In the genomic region with DNA sequence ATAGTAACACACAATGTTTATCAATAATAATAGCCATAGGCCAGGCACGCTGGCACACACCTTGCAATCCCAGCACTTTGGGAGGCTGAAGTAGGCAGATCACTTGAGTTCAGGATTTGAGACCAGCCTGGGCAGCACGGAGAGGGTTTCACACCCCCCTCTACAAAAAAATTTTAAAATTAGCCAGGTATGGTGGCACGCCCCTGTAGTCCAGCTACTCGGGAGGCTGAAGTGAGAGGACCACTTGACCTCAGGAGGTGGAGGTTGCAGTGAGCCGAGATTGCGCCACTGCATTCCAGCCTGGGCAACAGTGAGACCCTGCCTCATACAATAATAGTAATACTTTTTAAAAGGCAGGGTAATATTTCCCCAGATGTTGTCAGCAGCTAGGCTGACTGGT, we compare ENCODE assay signal across 27 cellular contexts. TPM values are rescaled to one million over a fixed set of nuclear protein-coding genes. Genes with fewer than 3 reads are reported as not detected.
"Had no signal": no experiment of that assay in that cellular context is flagged by ENCODE, and none has a peak within 500 bp of the region (broad histone marks: within the 10 kb centered on the region; RNA-seq: fewer than 3 reads in every experiment).

No MANE protein-coding gene starts in this region.

- H3K79me2 ChIP-seq: hepatocyte had no signal

- H3K36me3 Mint-ChIP-seq: immature natural killer cell, mesothelial cell of epicardium had no signal

- ATAC-seq: foreskin keratinocyte, gastroesophageal sphincter, heart left ventricle, left colon, left lung, left ventricle myocardium superior, lower lobe of right lung, mucosa of descending colon had no signal

- H3K4me1 Mint-ChIP-seq: immature natural killer cell had no signal

- H3K4me1 ChIP-seq: esophagus muscularis mucosa, gastroesophageal sphincter, heart left ventricle, left lung, lower lobe of right lung had no signal

- H3K27ac ChIP-seq: coronary artery, dorsolateral prefrontal cortex, esophagus muscularis mucosa, foreskin keratinocyte, gastroesophageal sphincter, heart left ventricle, hepatocyte, left lung, lower lobe of right lung had no signal

- H3K4me2 ChIP-seq: hepatocyte had no signal

- H3K36me3 ChIP-seq: left lung, lower lobe of right lung had no signal

- H2AFZ ChIP-seq: hepatocyte had no signal

- H3K27ac Mint-ChIP-seq: mesothelial cell of epicardium had no signal

- H3K9me3 ChIP-seq: esophagus muscularis mucosa, gastroesophageal sphincter, heart left ventricle, left lung, lower lobe of right lung, mucosa of descending colon had no signal

- H3K27me3 ChIP-seq: dorsolateral prefrontal cortex, esophagus muscularis mucosa, foreskin keratinocyte, gastroesophageal sphincter, heart left ventricle, hepatocyte, left lung had no signal

- H3K9me3 Mint-ChIP-seq: immature natural killer cell, mesothelial cell of epicardium had no signal

- H3K4me3 Mint-ChIP-seq: immature natural killer cell, mesothelial cell of epicardium had no signal

- DNase-seq: dermis blood vessel endothelial cell; dorsolateral prefrontal cortex; effector CD4-positive, alpha-beta T cell; effector memory CD4-positive, alpha-beta T cell; foreskin keratinocyte; heart left ventricle; hypothalamus; immature natural killer cell; islet precursor cell; kidney; kidney glomerular epithelial cell; left colon; left lung; left ventricle myocardium superior; lower lobe of right lung; mesenchymal stem cell; mucosa of descending colon had no signal

- H3K4me3 ChIP-seq: coronary artery, dorsolateral prefrontal cortex, esophagus muscularis mucosa, gastroesophageal sphincter, heart left ventricle, hepatocyte, left lung, lower lobe of right lung, mucosa of descending colon had no signal

RNA-seq across cellular contexts. Expression of a gene that starts 46.8 kb away (rescaled TPM):
- total RNA-seq: epithelial cell of proximal tubule, foreskin keratinocyte, frontal cortex, left ventricle myocardium superior, lower leg skin, myocyte had no signal
- polyA plus RNA-seq: fibroblast of lung, foreskin keratinocyte, hepatocyte had no signal
